Comparison of ENCODE assay signal across 21 cellular contexts in genomic region chr2:68248361-68248760, GRCh38. TPM values are rescaled to one million over a fixed set of nuclear protein-coding genes. Genes with fewer than 3 reads are reported as not detected.
DNase-seq lines count a peak whose midpoint lies in the region; ATAC-seq, FAIRE-seq and TF ChIP-seq lines count a peak whose summit lies in the region.
"Had no signal": no experiment of that assay in that cellular context is flagged by ENCODE, and none has a peak within 500 bp of the region (broad histone marks: within the 10 kb centered on the region; RNA-seq: fewer than 3 reads in every experiment).

No MANE protein-coding gene starts in this region.

- no peak overlapping the region for H3K14ac ChIP-seq in IMR-90 (replicated peaks; ENCODE audit: low read depth, low read length)

- H3K4me2 ChIP-seq in IMR-90 (ENCODE audit: low read depth, low read length), result peak overlapping the region; percentile 25
- H3K4me2 ChIP-seq in OCI-LY7 (ENCODE audit: low read length), result peak overlapping the region; percentile 87
- H3K4me2 ChIP-seq in keratinocyte (ENCODE audit: control insufficient read depth, extremely low read depth, insufficient read depth, low read depth, low read length), result peak overlapping the region; percentile 49

- TF ChIP-seq POLR2A in IMR-90 (IDR thresholded peaks at IDR 0.05; ENCODE audit: low read depth, low read length), result no peak

- H3K27me3 ChIP-seq in IMR-90 (ENCODE audit: control insufficient read depth, insufficient read depth, low read length) (no peaks in the 10 kb centered on the region), keratinocyte (ENCODE audit: control insufficient read depth, extremely low read depth, insufficient read depth, low read length) (no peaks in the 10 kb centered on the region), subcutaneous abdominal adipose tissue (ENCODE audit: control insufficient read depth in 5 of 5, insufficient read depth in 4 of 5, low read length in 5 of 5) (no peaks in the 10 kb centered on the region)

- H3K4me1 ChIP-seq in IMR-90 (ENCODE audit: control insufficient read depth, insufficient read depth, low read length) (peaks cover 15% of the 10 kb centered on the region), OCI-LY7 (ENCODE audit: insufficient read depth, low read length, poor library complexity, severe bottlenecking) (peaks cover 50% of the 10 kb centered on the region), keratinocyte (ENCODE audit: control insufficient read depth, extremely low read depth, insufficient read depth, low read length) (peaks cover 20% of the 10 kb centered on the region), subcutaneous abdominal adipose tissue (ENCODE audit: control insufficient read depth in 5 of 5, insufficient read depth in 5 of 5, low read length in 5 of 5) (peaks cover 5 to 66% (median 55%) of the 10 kb centered on the region in 5 donors)

- H3K23ac ChIP-seq in IMR-90 (ENCODE audit: low read depth, low read length), result peak overlapping the region; percentile 7

- H3K9me2 ChIP-seq in OCI-LY7 (ENCODE audit: insufficient read depth, low read length), result no peaks in the 10 kb centered on the region

- CTCF ChIA-PET in IMR-90 (lab: Yijun Ruan, JAX), result no interaction called here
- CTCF ChIA-PET in OCI-LY7 (lab: Charles Lee; ENCODE audit: unreplicated experiment), result no interaction called here

- 82% methylated on average over 1 of the region's 3 CpGs; no CpG with 5 or more reads in 1 of the 2 experiments for WGBS in IMR-90 (ENCODE audit: extremely low coverage in 2 of 2, insufficient read length in 1 of 2), 2 experiments

- dilution Hi-C loops in IMR-90 (cut with HindIII; ENCODE audit: low sequenced_read_pairs, unreplicated experiment) (no loop called here), keratinocyte (cut with MboI; ENCODE audit: extremely low pct_ligation_motif_present, low sequenced_read_pairs) (no loop called here)

- H2AK5ac ChIP-seq in IMR-90 (ENCODE audit: low read depth, low read length), result no peak overlapping the region

- H3K9ac ChIP-seq in IMR-90 (ENCODE audit: low read depth, low read length) (no peak overlapping the region), keratinocyte (ENCODE audit: control insufficient read depth, extremely low read depth, insufficient read depth, low read length) (no peak overlapping the region), subcutaneous abdominal adipose tissue (ENCODE audit: low read length in 5 of 5) (peak overlapping the region in 1 of 5 donors; percentile 93)

- H3K79me2 ChIP-seq in OCI-LY7 (ENCODE audit: insufficient read depth, low read depth, low read length), result peaks cover 87% of the 10 kb centered on the region
- H3K79me2 ChIP-seq in keratinocyte (ENCODE audit: control insufficient read depth, insufficient read depth, low read length), result peaks cover 82% of the 10 kb centered on the region

- TF ChIP-seq CTCF in IMR-90 (conservative IDR thresholded peaks at IDR 0.05; ENCODE audit: low read depth, low read length), result no peak
- no peak for TF ChIP-seq CTCF in OCI-LY7 (conservative IDR thresholded peaks at IDR 0.05; ENCODE audit: low read length)
- TF ChIP-seq CTCF in keratinocyte (optimal IDR thresholded peaks at IDR 0.05 in 1 of 3, IDR thresholded peaks at IDR 0.05 in 1 of 3, conservative IDR thresholded peaks at IDR 0.05 in 1 of 3; ENCODE audit: extremely low read depth in 1 of 3, insufficient read depth in 2 of 3, low read length in 3 of 3), result no peak

- H2AK9ac ChIP-seq in IMR-90 (replicated peaks; ENCODE audit: low read depth, low read length, poor library complexity), result no peak overlapping the region

- H4K20me1 ChIP-seq in IMR-90 (ENCODE audit: insufficient read depth, low read length) (peaks cover 74% of the 10 kb centered on the region), OCI-LY7 (ENCODE audit: insufficient read depth, low read length) (peaks cover 63% of the 10 kb centered on the region), keratinocyte (ENCODE audit: control insufficient read depth, extremely low read depth, insufficient read depth, low read length) (peaks cover 32% of the 10 kb centered on the region)

- TF ChIP-seq RAD21 in IMR-90 (IDR thresholded peaks at IDR 0.05; ENCODE audit: low read length), result no peak

- no peak overlapping the region for H2BK15ac ChIP-seq in IMR-90 (ENCODE audit: low read depth, low read length)

- H4K91ac ChIP-seq in IMR-90 (ENCODE audit: insufficient read depth, low read depth, low read length), result no peak overlapping the region

- H3K56ac ChIP-seq in IMR-90 (ENCODE audit: extremely low read depth, insufficient read depth, low read length), result no peak overlapping the region

- no peak overlapping the region for H3K18ac ChIP-seq in IMR-90 (ENCODE audit: low read depth, low read length)

- H3K79me1 ChIP-seq in IMR-90 (ENCODE audit: low read depth in 1 of 2, low read length in 2 of 2), result peaks cover 5 to 49% of the 10 kb centered on the region in 2 experiments; a peak in 3 of 4 replicates

- BruUV-seq in IMR-90 (replicated peaks; lab: Mats Ljungman, UMichigan), result no TSS peak
- no TSS peak for BruUV-seq in OCI-LY7 (replicated peaks; lab: Mats Ljungman, UMichigan)

- POLR2A ChIA-PET in IMR-90 (lab: Charles Lee; ENCODE audit: unreplicated experiment), result no interaction called here
- POLR2A ChIA-PET in OCI-LY7 (lab: Charles Lee), result interaction anchor here (0.7 to 1.0 kb wide), 2 partner anchors 20 to 520 kb away, joined by 3 to 5 read pairs; no protein-coding TSS in a partner anchor

- DNase-seq in IMR-90 (no peak), OCI-LY7 (ENCODE audit: low spot score) (no peak), keratinocyte (ENCODE audit: low read depth, low spot score) (no peak), RCC 7860 (ENCODE audit: low spot score) (no peak), GM19238 (ENCODE audit: insufficient read length, low spot score) (no peak)
- DNase-seq: activated CD8-positive, alpha-beta memory T cell treated with anti-CD3 and anti-CD28 coated beads for 24 hours; activated T-cell treated with anti-CD3 and anti-CD28 coated beads, Interleukin-2, amount 50 U/mL, for 24 hours; cortex of kidney; DMS79; head of caudate nucleus; MM.1S; NCI-H1436 treated with DMSO at 0.1 percent for 48 hours; NCI-H2171; NCI-H524 treated with DMSO at 0.1 percent for 48 hours had no signal

- H4K8ac ChIP-seq in IMR-90 (ENCODE audit: low read depth in 2 of 2, low read length in 2 of 2), result no peak overlapping the region

- H3K27ac ChIP-seq in IMR-90 (ENCODE audit: insufficient read depth, low read length) (no peak overlapping the region), OCI-LY7 (ENCODE audit: low read depth, low read length, poor library complexity, severe bottlenecking) (no peak overlapping the region), keratinocyte (ENCODE audit: control insufficient read depth, insufficient read depth, low read length) (no peak overlapping the region), subcutaneous abdominal adipose tissue (ENCODE audit: low read depth, low read length) (peak overlapping the region; percentile 94)

- no peak overlapping the region for H2BK5ac ChIP-seq in IMR-90 (ENCODE audit: low read depth, low read length, poor library complexity, severe bottlenecking)

- H3K9me1 ChIP-seq in IMR-90 (ENCODE audit: insufficient read depth, low read length) (peaks cover 17% of the 10 kb centered on the region), keratinocyte (ENCODE audit: control insufficient read depth, extremely low read depth, insufficient read depth, low read length) (peaks cover 2% of the 10 kb centered on the region)

- no peaks in the 10 kb centered on the region for H3K9me3 ChIP-seq in IMR-90 (ENCODE audit: control insufficient read depth, insufficient read depth, low read length)
- H3K9me3 ChIP-seq in OCI-LY7 (ENCODE audit: low read length), result no peaks in the 10 kb centered on the region
- no peaks in the 10 kb centered on the region for H3K9me3 ChIP-seq in keratinocyte (ENCODE audit: control insufficient read depth, low read depth, low read length)
- no peaks in the 10 kb centered on the region for H3K9me3 ChIP-seq in subcutaneous abdominal adipose tissue (ENCODE audit: control insufficient read depth in 5 of 5, low read length in 5 of 5)

- no peak overlapping the region for H2BK120ac ChIP-seq in IMR-90 (ENCODE audit: low read depth, low read length)

- no peak overlapping the region for H3K4ac ChIP-seq in IMR-90 (ENCODE audit: low read depth, low read length)

- H3K36me3 ChIP-seq in IMR-90 (ENCODE audit: control insufficient read depth, insufficient read depth, low read length) (peaks cover 4% of the 10 kb centered on the region), OCI-LY7 (ENCODE audit: insufficient read depth, low read length) (peaks cover 66% of the 10 kb centered on the region), keratinocyte (ENCODE audit: control insufficient read depth in 2 of 2, extremely low read depth in 1 of 2, insufficient read depth in 2 of 2, low read length in 2 of 2) (peaks cover 0 to 5% of the 10 kb centered on the region in 2 experiments), subcutaneous abdominal adipose tissue (ENCODE audit: control insufficient read depth in 5 of 5, insufficient read depth in 5 of 5, low read length in 5 of 5) (peaks cover 0 to 3% (median 0%) of the 10 kb centered on the region in 5 donors)

- H2BK20ac ChIP-seq in IMR-90 (ENCODE audit: low read depth, low read length), result no peak overlapping the region

- ATAC-seq in IMR-90 (ENCODE audit: low read depth), result no peak
- ATAC-seq in GM18520 (IDR thresholded peaks at IDR 0.05; ENCODE audit: unreplicated experiment), result no peak
- ATAC-seq: Right ventricle myocardium inferior; stimulated activated memory B cell treated with anti-CD40 and anti-IgM and Interleukin-4, amounts not matched to agents 10 μg/mL and 1 μg/mL and 100 μg/mL, for 72 hours had no signal

- H3K4me3 ChIP-seq in IMR-90 (ENCODE audit: insufficient read depth, low read depth, low read length) (no peak overlapping the region), OCI-LY7 (ENCODE audit: low read depth, low read length, poor library complexity, severe bottlenecking) (peak overlapping the region; percentile 89), keratinocyte (ENCODE audit: control insufficient read depth in 2 of 3, extremely low read depth in 1 of 3, insufficient read depth in 2 of 3, low read depth in 1 of 3, low read length in 3 of 3) (no peak overlapping the region), subcutaneous abdominal adipose tissue (ENCODE audit: low read depth in 1 of 5, low read length in 5 of 5) (peak overlapping the region in 1 of 5 donors; percentile 12)
- H3K4me3 ChIP-seq: skin epidermis had no signal

- intact Hi-C loops in IMR-90 (cut with micrococcal nuclease), result no loop called here
- intact Hi-C loops in OCI-LY7 (cut with micrococcal nuclease; ENCODE audit: unreplicated experiment), result no loop called here

- in situ Hi-C loops in IMR-90 (cut with MboI; ENCODE audit: low sequenced_read_pairs), result loop anchor here (10.0 kb wide), 1 partner anchor 54 kb away; no protein-coding TSS in a partner anchor

- no peak overlapping the region for H4K5ac ChIP-seq in IMR-90 (ENCODE audit: low read depth, low read length)

- FAIRE-seq in keratinocyte (lab: Jason Lieb, UNC) (no peak), RCC 7860 (lab: Jason Lieb, UNC) (no peak)
- FAIRE-seq: bronchial epithelial cell, H54 had no signal

- no peak overlapping the region for H2AFZ ChIP-seq in IMR-90 (replicated peaks; ENCODE audit: low read length, poor library complexity)
- H2AFZ ChIP-seq in OCI-LY7 (ENCODE audit: low read length), result no peak overlapping the region
- H2AFZ ChIP-seq in keratinocyte (ENCODE audit: control insufficient read depth, low read length), result no peak overlapping the region

RNA-seq across cellular contexts. Expression of gene PPP3R1, which starts 4.0 kb away (rescaled TPM):
- 9.1 and 18.1 TPM in 2 replicates for total RNA-seq in IMR-90 (2012; rRNA removed)
- polyA plus RNA-seq in IMR-90 (2012; rRNA removed), result 11.0 and 17.3 TPM in 2 replicates
- 2.4 and 3.5 TPM in 2 replicates for polyA plus RNA-seq in IMR-90 (2012; cell fraction: cytosol; rRNA removed)
- 0.82 and 7.4 TPM in 2 replicates for polyA plus RNA-seq in IMR-90 (2012; cell fraction: nucleus; rRNA removed; ENCODE audit: low replicate concordance)
- 14.1 and 15.1 TPM in 2 replicates for total RNA-seq in OCI-LY7 (2014; rRNA removed; shearing (Covaris generic))
- total RNA-seq in OCI-LY7 (2022), result 90.3 and 97.4 TPM in 2 replicates
- polyA plus RNA-seq in keratinocyte, result 10.1 to 28.5 TPM (median 21.6 TPM) in 3 replicates
- polyA plus RNA-seq in keratinocyte (2011; ENCODE audit: low read depth), result 36.9 TPM
- 14.2 and 29.6 TPM in 2 replicates for polyA plus RNA-seq in keratinocyte (2011; cell fraction: cytosol; rRNA removed)
- 15.9 and 20.8 TPM in 2 replicates for polyA plus RNA-seq in keratinocyte (2011; cell fraction: nucleus; rRNA removed)
- 29.9 and 37.5 TPM in 2 replicates for polyA plus RNA-seq in keratinocyte (2012; ENCODE audit: low replicate concordance)
- polyA minus RNA-seq in keratinocyte, result 5.2 to 31.0 TPM (median 12.3 TPM) in 3 replicates
- polyA minus RNA-seq in keratinocyte (2011; cell fraction: cytosol; rRNA and poly(A)+ RNA removed), result 22.6 TPM
- 13.1 and 22.5 TPM in 2 replicates for polyA minus RNA-seq in keratinocyte (2011; cell fraction: nucleus; rRNA and poly(A)+ RNA removed)

Comparison
In these comparisons a context has a peak if more than half of its experiments do, and no peak if none do; other contexts are left out.
1. H3K4me2 ChIP-seq: peak in every context shown above with its lines; median percentile 87 in OCI-LY7; 49 in keratinocyte; 25 in IMR-90.